6 cellular contexts compared by ENCODE assay signal in genomic region chr11:65613091-65613928, GRCh38. TPM values are rescaled to one million over a fixed set of nuclear protein-coding genes. Genes with fewer than 3 reads are reported as not detected.
DNase-seq lines count a peak whose midpoint lies in the region; TF ChIP-seq lines count a peak whose summit lies in the region.

No MANE protein-coding gene starts in this region.

- no peaks in the 10 kb centered on the region for H3F3A ChIP-seq in OCI-LY1 (ENCODE audit: insufficient read depth, low read length)

- no peaks in the 10 kb centered on the region for H3K9me2 ChIP-seq in OCI-LY1 (ENCODE audit: low read depth, low read length)

- peak overlapping the region; percentile 82 for H3K9ac ChIP-seq in OCI-LY1 (ENCODE audit: low read length)

- peak; percentile 11 for DNase-seq in ACHN
- no peak for DNase-seq in fibroblast of villous mesenchyme (ENCODE audit: low read depth)
- DNase-seq in suprapubic skin (ENCODE audit: low spot score in 2 of 2), result no peak
- no peak for DNase-seq in COR-L47 (lab: John Stamatoyannopoulos, UW)
- no peak for DNase-seq in ureter (ENCODE audit: low spot score)

- H3K4me1 ChIP-seq in OCI-LY1 (ENCODE audit: insufficient read depth, low read length, severe bottlenecking), result peaks cover 48% of the 10 kb centered on the region
- H3K4me1 ChIP-seq in suprapubic skin, result peaks cover 64% of the 10 kb centered on the region

- H3K36me3 ChIP-seq in OCI-LY1 (ENCODE audit: insufficient read depth, low read length) (peaks cover 13% of the 10 kb centered on the region), suprapubic skin (peaks cover 23% of the 10 kb centered on the region)

- H3K9me3 ChIP-seq in OCI-LY1 (ENCODE audit: low read length) (no peaks in the 10 kb centered on the region), suprapubic skin (no peaks in the 10 kb centered on the region)

- TF ChIP-seq CTCF in OCI-LY1 (IDR thresholded peaks at IDR 0.05; ENCODE audit: low read length) (no peak), fibroblast of villous mesenchyme (IDR thresholded peaks at IDR 0.05; ENCODE audit: insufficient read depth, low read depth, low read length) (no peak), suprapubic skin (IDR thresholded peaks at IDR 0.05) (no peak)

- H3K27me3 ChIP-seq in OCI-LY1 (ENCODE audit: insufficient read depth, low read length), result no peaks in the 10 kb centered on the region
- no peaks in the 10 kb centered on the region for H3K27me3 ChIP-seq in suprapubic skin

- peak overlapping the region; percentile 77 for H3K27ac ChIP-seq in OCI-LY1 (ENCODE audit: low read depth, low read length, poor library complexity, severe bottlenecking)
- H3K27ac ChIP-seq in suprapubic skin, result peak overlapping the region; percentile 89

- TF ChIP-seq POLR2A in suprapubic skin (IDR thresholded peaks at IDR 0.05), result no peak

- H4K20me1 ChIP-seq in OCI-LY1 (ENCODE audit: insufficient read depth, low read length), result no peaks in the 10 kb centered on the region

- H3K4me2 ChIP-seq in OCI-LY1 (ENCODE audit: low read length), result peak overlapping the region; percentile 73

- H2AFZ ChIP-seq in OCI-LY1 (ENCODE audit: low read length), result no peak overlapping the region

- H3K4me3 ChIP-seq in OCI-LY1 (ENCODE audit: low read depth, low read length, poor library complexity, severe bottlenecking), result peak overlapping the region; percentile 83
- peak overlapping the region; percentile 89 for H3K4me3 ChIP-seq in fibroblast of villous mesenchyme (ENCODE audit: low read depth, low read length)
- peak overlapping the region; percentile 83 for H3K4me3 ChIP-seq in suprapubic skin

- in situ Hi-C loops in ACHN (cut with HindIII; ENCODE audit: low pct_ligation_motif_present, low pct_unique_long_range_greater_than_20kb, low sequenced_read_pairs), result no loop called here

- no peak for TF ChIP-seq EP300 in suprapubic skin (IDR thresholded peaks at IDR 0.05)

- peaks cover 9% of the 10 kb centered on the region; the same call in 1 of the 2 replicates for H3K79me2 ChIP-seq in OCI-LY1 (ENCODE audit: insufficient read depth, low read length)

- WGBS in suprapubic skin, result 55% methylated on average over 4 of the region's 43 CpGs

RNA-seq across cellular contexts. Expression of gene MAP3K11, which starts 0.7 kb away (rescaled TPM):
- total RNA-seq in fibroblast of villous mesenchyme (28.9 and 29.3 TPM in 2 replicates), suprapubic skin (10 to 100 TPM; 29.2 to 45.5 (median 37.0) TPM), ureter (57.3 TPM)

RNA-seq across cellular contexts. Expression of gene PCNX3, which starts 2.3 kb away (rescaled TPM):
- total RNA-seq in fibroblast of villous mesenchyme (32.4 and 33.5 TPM in 2 replicates), suprapubic skin (10 to 100 TPM; 38.5 to 59.3 (median 43.6) TPM), ureter (57.6 TPM)

RNA-seq across cellular contexts. Expression of gene KCNK7, which starts 17.7 kb away (rescaled TPM):
- total RNA-seq in fibroblast of villous mesenchyme (under 0.01 TPM in 1 of 2 replicates, not detected in the other), suprapubic skin (100 to 1,000 TPM in 3 of 4 donors, 10 to 100 TPM in 1; 32.6 to 183 (median 144) TPM), ureter (0.83 TPM)

RNA-seq across cellular contexts. Expression of gene SIPA1, which starts 24.6 kb away (rescaled TPM):
- total RNA-seq in fibroblast of villous mesenchyme (34.5 and 34.8 TPM in 2 replicates), suprapubic skin (10 to 100 TPM; 14.9 to 21.6 (median 19.0) TPM), ureter (40.3 TPM)

RNA-seq across cellular contexts. Expression of gene EHBP1L1, which starts 37.5 kb away (rescaled TPM):
- total RNA-seq in fibroblast of villous mesenchyme (33.7 and 47.7 TPM in 2 replicates), suprapubic skin (100 to 1,000 TPM in 1 of 4 donors, 10 to 100 TPM in 3; 40.3 to 150 (median 56.2) TPM), ureter (122 TPM)

Comparison
In these comparisons a context has a peak if more than half of its experiments do, and no peak if none do; other contexts are left out.
1. RNA of gene KCNK7, which starts 17.7 kb away (total RNA-seq): 32.6 to 183 TPM in suprapubic skin; 0.83 TPM in ureter (single experiment) and under 0.01 TPM in fibroblast of villous mesenchyme; every median in the first group is over 10 times any median in the second.
2. Peak in every context shown above with its lines, with median percentiles within 50 percentile points of each other: H3K4me3 ChIP-seq.